ENCODE assay signal across 11 cellular contexts in the genomic region with DNA sequence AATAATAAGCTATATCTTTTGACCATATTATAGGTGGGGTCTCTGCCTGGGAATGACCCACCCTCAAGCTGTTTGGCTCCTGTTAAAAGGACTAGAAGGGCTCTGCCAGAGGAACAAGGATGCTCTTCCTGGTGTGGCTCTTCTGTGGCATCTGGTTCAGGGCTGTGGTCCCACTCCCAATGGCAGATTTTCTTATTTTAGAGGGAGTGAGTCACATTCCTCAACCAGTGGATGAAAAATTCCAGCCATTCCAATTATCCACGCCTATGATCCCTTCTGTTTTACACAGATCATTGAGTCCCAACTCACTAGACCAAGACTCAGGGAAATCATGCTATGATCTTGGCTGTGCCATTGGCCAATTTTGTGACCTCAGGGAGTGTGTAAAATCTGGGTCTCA.
DNase-seq lines count a peak whose midpoint lies in the region; ATAC-seq and TF ChIP-seq lines count a peak whose summit lies in the region.
"Had no signal": no experiment of that assay in that cellular context is flagged by ENCODE, and none has a peak within 500 bp of the region (broad histone marks: within the 10 kb centered on the region; RNA-seq: fewer than 3 reads in every experiment).

No MANE protein-coding gene starts in this region.

- H3K4me3 ChIP-seq in HUES6 (ENCODE audit: low read depth, low read length) (no peak overlapping the region), brain microvascular endothelial cell (ENCODE audit: low read depth, low read length) (no peak overlapping the region), thyroid gland (replicated peaks in 1 of 3) (no peak overlapping the region)
- H3K4me3 ChIP-seq: K562 had no signal

- ATAC-seq in Right ventricle myocardium superior (ENCODE audit: poor library complexity), result no peak
- ATAC-seq in GM21723 (IDR thresholded peaks at IDR 0.05; ENCODE audit: unreplicated experiment), result no peak
- ATAC-seq: K562 had no signal

- no peak for TF ChIP-seq POLR2A in thyroid gland (IDR thresholded peaks at IDR 0.05)

- H3K9me3 ChIP-seq in HUES6 (ENCODE audit: control insufficient read depth, insufficient read depth, low read depth, low read length) (no peaks in the 10 kb centered on the region), thyroid gland (no peaks in the 10 kb centered on the region)

- DNase-seq in brain microvascular endothelial cell (peak; percentile 58), iris pigment epithelial cell (ENCODE audit: low read depth) (peak; percentile 66), thyroid gland (peak in 1 of 2 donors; percentile 6), NCI-H1092 treated with DMSO at 0.1 percent for 48 hours (lab: John Stamatoyannopoulos, UW) (no peak), NCI-H446 (lab: John Stamatoyannopoulos, UW) (no peak), Right ventricle myocardium superior (no peak)
- DNase-seq: activated CD8-positive, alpha-beta memory T cell treated with anti-CD3 and anti-CD28 coated beads, Interleukin-2, amount 50 U/mL, for 48 hours; NCI-H524 treated with DMSO at 0.1 percent for 48 hours had no signal

- in situ Hi-C loops in brain microvascular endothelial cell (cut with HindIII; ENCODE audit: low pct_ligation_motif_present, low sequenced_read_pairs), result no loop called here

- H3K27me3 ChIP-seq in HUES6 (ENCODE audit: control insufficient read depth, insufficient read depth, low read length) (no peaks in the 10 kb centered on the region), brain microvascular endothelial cell (replicated peaks) (no peaks in the 10 kb centered on the region), thyroid gland (no peaks in the 10 kb centered on the region)

- peaks cover 18% of the 10 kb centered on the region for H3K4me1 ChIP-seq in HUES6 (ENCODE audit: control insufficient read depth, insufficient read depth, low read length)
- peaks cover 13 to 27% of the 10 kb centered on the region in 2 donors for H3K4me1 ChIP-seq in thyroid gland

- no peak overlapping the region for H3K9ac ChIP-seq in HUES6 (ENCODE audit: low read length)

- WGBS in thyroid gland, 2 donors, result 17 to 25% methylated on average over 1 of the region's 1 CpG

- TF ChIP-seq CTCF in brain microvascular endothelial cell (IDR thresholded peaks at IDR 0.05; ENCODE audit: low read depth, low read length, missing control alignments) (no peak), thyroid gland (IDR thresholded peaks at IDR 0.05) (no peak)

- H3K36me3 ChIP-seq in HUES6 (ENCODE audit: control insufficient read depth, insufficient read depth, low read length) (no peaks in the 10 kb centered on the region), brain microvascular endothelial cell (replicated peaks) (no peaks in the 10 kb centered on the region), thyroid gland (no peaks in the 10 kb centered on the region)

- intact Hi-C loops in thyroid gland (cut with DNase I) (no loop called here), Right ventricle myocardium superior (cut with DNase I) (no loop called here)

- H3K27ac ChIP-seq in HUES6 (ENCODE audit: low read depth, low read length) (peak overlapping the region; percentile 54; the same call in 1 of the 2 replicates), brain microvascular endothelial cell (peak overlapping the region; percentile 84), thyroid gland (peak overlapping the region; percentile 77 to 85 (median 79))

Comparison
In these comparisons a context has a peak if more than half of its experiments do, and no peak if none do; other contexts are left out.
1. DNase-seq: peak in brain microvascular endothelial cell (single experiment) and iris pigment epithelial cell (single experiment); none in NCI-H1092 treated with DMSO at 0.1 percent for 48 hours (single experiment), NCI-H446 (0 of 2) and Right ventricle myocardium superior (single experiment).
2. Peak in every context shown above with its lines, with median percentiles within 50 percentile points of each other: H3K27ac ChIP-seq.